In the genomic region with DNA sequence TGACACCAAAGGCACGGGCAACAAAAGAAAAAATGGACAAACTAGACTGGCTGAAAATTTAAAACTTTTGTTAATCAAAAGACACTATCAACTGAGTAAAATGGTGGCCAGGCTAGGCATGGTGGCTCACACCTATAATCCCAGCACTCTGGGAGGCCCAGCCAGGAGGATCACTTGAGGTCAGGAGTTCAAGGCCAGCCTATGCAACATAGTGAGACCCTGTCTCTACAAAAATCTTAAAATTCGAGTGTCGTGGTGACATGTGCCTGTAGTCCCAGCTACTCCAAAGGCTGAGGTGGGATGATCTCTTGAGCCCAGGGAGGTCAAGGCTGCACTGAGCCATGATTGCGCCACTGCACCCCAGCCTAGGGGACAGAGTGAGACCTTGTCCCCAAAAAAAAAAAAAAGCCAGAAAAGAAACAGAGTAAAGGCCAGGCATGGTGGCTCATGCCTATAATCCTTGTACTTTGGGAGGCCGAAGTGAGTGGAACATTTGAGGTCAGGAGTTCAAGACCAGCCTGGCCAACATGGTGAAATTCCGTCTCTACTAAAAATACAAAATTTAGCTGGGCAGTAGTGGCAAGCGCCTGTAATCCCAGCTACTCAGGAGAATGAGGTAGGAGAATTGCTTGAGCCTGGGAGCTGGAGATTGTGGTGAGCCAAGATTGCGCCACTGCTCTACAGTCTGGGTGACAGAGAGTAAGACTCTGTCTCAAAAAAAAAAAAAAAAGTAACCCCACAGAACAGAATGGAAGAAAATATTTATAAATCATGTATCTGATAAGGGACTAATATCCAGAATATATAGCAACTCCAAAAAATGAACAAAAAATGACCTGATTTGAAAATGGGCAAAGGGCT, we compare ENCODE assay signal across 20 cellular contexts.
"Had no signal": no experiment of that assay in that cellular context is flagged by ENCODE, and none has a peak within 500 bp of the region (broad histone marks: within the 10 kb centered on the region; RNA-seq: fewer than 3 reads in every experiment).

No MANE protein-coding gene starts in this region.

- H3K27ac ChIP-seq: esophagus squamous epithelium, transverse colon, vagina, WERI-Rb-1 had no signal

- H3K27me3 ChIP-seq: esophagus squamous epithelium, transverse colon, vagina had no signal

- H3K27me3 Mint-ChIP-seq: activated CD4-positive, alpha-beta memory T cell treated with anti-CD3 and anti-CD28 coated beads for 36 hours; activated CD4-positive, alpha-beta T cell treated with anti-CD3 and anti-CD28 coated beads for 36 hours; activated naive CD8-positive, alpha-beta T cell treated with anti-CD3 and anti-CD28 coated beads for 36 hours; activated T-helper 17 cell treated with anti-CD3 and anti-CD28 coated beads, Interleukin-2, amount 50 U/mL, for 72 hours; natural killer cell treated with Interleukin-12 subunit alpha and Interleukin-12 subunit beta and Interleukin-15 and Interleukin-18, amount 100 ng/mL, for 72 hours; stimulated activated naive CD8-positive, alpha-beta T cell treated with anti-CD3 and anti-CD28 coated beads, Interleukin-15, Interleukin-2, amounts not matched to agents 100 ng/mL and 50 ng/mL, for 24 hours had no signal

- H3K27ac Mint-ChIP-seq: activated CD4-positive, alpha-beta memory T cell treated with anti-CD3 and anti-CD28 coated beads for 36 hours; activated CD4-positive, alpha-beta T cell treated with anti-CD3 and anti-CD28 coated beads for 36 hours; activated naive CD8-positive, alpha-beta T cell treated with anti-CD3 and anti-CD28 coated beads for 36 hours; activated T-helper 17 cell treated with anti-CD3 and anti-CD28 coated beads, Interleukin-2, amount 50 U/mL, for 72 hours; natural killer cell treated with Interleukin-12 subunit alpha and Interleukin-12 subunit beta and Interleukin-15 and Interleukin-18, amount 100 ng/mL, for 72 hours; stimulated activated naive CD8-positive, alpha-beta T cell treated with anti-CD3 and anti-CD28 coated beads, Interleukin-15, Interleukin-2, amounts not matched to agents 100 ng/mL and 50 ng/mL, for 24 hours had no signal

- H3K36me3 ChIP-seq: transverse colon had no signal

- DNase-seq: activated CD4-positive, alpha-beta memory T cell treated with anti-CD3 and anti-CD28 coated beads for 36 hours; activated CD4-positive, alpha-beta T cell treated with anti-CD3 and anti-CD28 coated beads for 36 hours; activated naive CD4-positive, alpha-beta T cell; activated naive CD8-positive, alpha-beta T cell treated with anti-CD3 and anti-CD28 coated beads for 36 hours; activated T-cell treated with anti-CD3 and anti-CD28 coated beads, Interleukin-2, amount 50 U/mL, for 1 hour; amygdala; dermis blood vessel endothelial cell; effector memory CD4-positive, alpha-beta T cell; esophagus squamous epithelium; foreskin fibroblast; hypothalamus; kidney; T-helper 2 cell; transverse colon; WERI-Rb-1 had no signal

- H3K4me3 Mint-ChIP-seq: activated CD4-positive, alpha-beta memory T cell treated with anti-CD3 and anti-CD28 coated beads for 36 hours; activated CD4-positive, alpha-beta T cell treated with anti-CD3 and anti-CD28 coated beads for 36 hours; activated naive CD8-positive, alpha-beta T cell treated with anti-CD3 and anti-CD28 coated beads for 36 hours; activated T-helper 17 cell treated with anti-CD3 and anti-CD28 coated beads, Interleukin-2, amount 50 U/mL, for 72 hours; natural killer cell treated with Interleukin-12 subunit alpha and Interleukin-12 subunit beta and Interleukin-15 and Interleukin-18, amount 100 ng/mL, for 72 hours; stimulated activated naive CD8-positive, alpha-beta T cell treated with anti-CD3 and anti-CD28 coated beads, Interleukin-15, Interleukin-2, amounts not matched to agents 100 ng/mL and 50 ng/mL, for 24 hours had no signal

- H3K4me3 ChIP-seq: esophagus squamous epithelium, lung, transverse colon, vagina had no signal

- H3K4me1 ChIP-seq: transverse colon had no signal
